21 cellular contexts compared by ENCODE assay signal in genomic region chr7:155711081-155711480, GRCh38.
DNase-seq lines count a peak whose midpoint lies in the region; ATAC-seq, FAIRE-seq and TF ChIP-seq lines count a peak whose summit lies in the region.
"Had no signal": no experiment of that assay in that cellular context is flagged by ENCODE, and none has a peak within 500 bp of the region (broad histone marks: within the 10 kb centered on the region; RNA-seq: fewer than 3 reads in every experiment).

No MANE protein-coding gene starts in this region.

- H3K4me2 ChIP-seq in HepG2 (ENCODE audit: low read depth, low read length): no peak overlapping the region
- H3K4me2 ChIP-seq in OCI-LY7 (ENCODE audit: low read length): peak overlapping the region; percentile 84

- H3K9ac ChIP-seq in HepG2 (ENCODE audit: insufficient read depth, low read depth, low read length) (no peak overlapping the region), kidney (ENCODE audit: low read length in 2 of 2) (no peak overlapping the region)

- CTCF ChIA-PET in HepG2 (lab: Yijun Ruan, JAX; ENCODE audit: low intra/inter-chr PET ratio, low total read pairs) (no interaction called here), OCI-LY7 (lab: Charles Lee; ENCODE audit: unreplicated experiment) (no interaction called here)

- H2AFZ ChIP-seq in HepG2 (ENCODE audit: low read length) (no peak overlapping the region), OCI-LY7 (ENCODE audit: low read length) (no peak overlapping the region)

- H3K4me3 ChIP-seq in HepG2 (replicated peaks in 1 of 3; ENCODE audit: insufficient read depth in 1 of 3, low read depth in 2 of 3, low read length in 3 of 3) (no peak overlapping the region), right lobe of liver (no peak overlapping the region), OCI-LY7 (ENCODE audit: low read depth, low read length, poor library complexity, severe bottlenecking) (peak overlapping the region; percentile 12), kidney (ENCODE audit: low read length in 2 of 2) (no peak overlapping the region)

- H3K27ac ChIP-seq in HepG2 (ENCODE audit: extremely low read length, insufficient read depth, low read length) (no peak overlapping the region), right lobe of liver (no peak overlapping the region), OCI-LY7 (ENCODE audit: low read depth, low read length, poor library complexity, severe bottlenecking) (peak overlapping the region; percentile 88), kidney (ENCODE audit: low read depth in 2 of 2, low read length in 2 of 2) (no peak overlapping the region)
- H3K27ac ChIP-seq: 22Rv1, HL-60 had no signal

- no TSS peak for BruUV-seq in HepG2 (replicated peaks; lab: Mats Ljungman, UMichigan)
- BruUV-seq in OCI-LY7 (replicated peaks; lab: Mats Ljungman, UMichigan): no TSS peak

- over 99% methylated on average over 16 of the region's 16 CpGs for WGBS in HepG2 (ENCODE audit: low lambda C conversion rate)
- WGBS in right lobe of liver (ENCODE audit: insufficient coverage, low coverage, low lambda C conversion rate, missing lambda C conversion rate): 94% methylated on average over 16 of the region's 16 CpGs

- H3K9me3 ChIP-seq in HepG2 (ENCODE audit: low read length) (no peaks in the 10 kb centered on the region), right lobe of liver (no peaks in the 10 kb centered on the region), OCI-LY7 (ENCODE audit: low read length) (no peaks in the 10 kb centered on the region), kidney (ENCODE audit: control insufficient read depth in 1 of 2, low read length in 2 of 2) (no peaks in the 10 kb centered on the region)

- DNase-seq in HepG2 (ENCODE audit: low spot score): no peak
- DNase-seq in right lobe of liver: no peak
- no peak for DNase-seq in OCI-LY7 (ENCODE audit: low spot score)
- peak; percentile 56 for DNase-seq in kidney
- no peak for DNase-seq in NK-92 (lab: John Stamatoyannopoulos, UW; ENCODE audit: unreplicated experiment)
- no peak for DNase-seq in NCI-H2196 treated with DMSO at 0.1 percent for 48 hours (lab: John Stamatoyannopoulos, UW; ENCODE audit: unreplicated experiment)
- DNase-seq in NCI-H2171 treated with DMSO at 0.1 percent for 48 hours (lab: John Stamatoyannopoulos, UW): no peak
- DNase-seq: C1 segment of cervical spinal cord; CD4-positive, alpha-beta T cell; COR-L47; DMS153; DMS79 treated with DMSO at 0.1 percent for 48 hours; GDM1; IMR-90; KG1 had no signal

- TF ChIP-seq CTCF in HepG2 (CRISPR knock-in tag; IDR thresholded peaks at IDR 0.05) (no peak), right lobe of liver (IDR thresholded peaks at IDR 0.05) (no peak), OCI-LY7 (conservative IDR thresholded peaks at IDR 0.05; ENCODE audit: low read length) (no peak), kidney (IDR thresholded peaks at IDR 0.05; ENCODE audit: borderline replicate concordance, extremely low read depth, insufficient read depth) (no peak)

- TF ChIP-seq POLR2A in HepG2 (IDR thresholded peaks at IDR 0.05; ENCODE audit: insufficient read depth in 1 of 2, low read depth in 2 of 2, low read length in 2 of 2): no peak
- no peak for TF ChIP-seq POLR2A in right lobe of liver (IDR thresholded peaks at IDR 0.05)

- POLR2A ChIA-PET in HepG2 (lab: Yijun Ruan, JAX): no interaction called here
- POLR2A ChIA-PET in OCI-LY7 (lab: Charles Lee): interaction anchor here (1.0 to 5.1 kb wide), 5 partner anchors 8 to 21 kb away, joined by 3 to 37 read pairs (median 9); no protein-coding TSS in a partner anchor

- intact Hi-C loops in HepG2 (cut with micrococcal nuclease; ENCODE audit: unreplicated experiment) (no loop called here), right lobe of liver (cut with DNase I) (no loop called here), OCI-LY7 (cut with micrococcal nuclease; ENCODE audit: unreplicated experiment) (no loop called here), kidney (cut with DNase I) (no loop called here)

- TF ChIP-seq RAD21 in HepG2 (CRISPR knock-in tag; IDR thresholded peaks at IDR 0.05): no peak

- H3K36me3 ChIP-seq in HepG2 (replicated peaks in 1 of 2; ENCODE audit: control insufficient read depth in 1 of 2, insufficient read depth in 2 of 2, low read length in 2 of 2) (peaks cover 29 to 97% of the 10 kb centered on the region in 2 experiments), right lobe of liver (peaks cover 0 to 24% (median 19%) of the 10 kb centered on the region in 4 donors), OCI-LY7 (ENCODE audit: insufficient read depth, low read length) (peaks cover 91% of the 10 kb centered on the region), kidney (ENCODE audit: control insufficient read depth in 1 of 2, insufficient read depth in 2 of 2, low read length in 2 of 2) (peaks cover 20 to 46% of the 10 kb centered on the region in 2 donors)

- H3K27me3 ChIP-seq in HepG2 (ENCODE audit: control insufficient read depth in 1 of 2, insufficient read depth in 2 of 2, low read length in 2 of 2) (no peaks in the 10 kb centered on the region), right lobe of liver (no peaks in the 10 kb centered on the region)

- in situ Hi-C loops in HepG2 (cut with HindIII; ENCODE audit: extremely low pct_ligation_motif_present, low pct_unique_long_range_greater_than_20kb): no loop called here

- H3K79me2 ChIP-seq in HepG2 (ENCODE audit: insufficient read depth, low read length): peaks cover 39% of the 10 kb centered on the region
- H3K79me2 ChIP-seq in OCI-LY7 (ENCODE audit: insufficient read depth, low read depth, low read length): peaks cover 61% of the 10 kb centered on the region; the same call in 1 of the 2 replicates

- H3K9me2 ChIP-seq in OCI-LY7 (ENCODE audit: insufficient read depth, low read length): no peaks in the 10 kb centered on the region

- peaks cover 32% of the 10 kb centered on the region for H4K20me1 ChIP-seq in HepG2 (ENCODE audit: insufficient read depth, low read length)
- H4K20me1 ChIP-seq in OCI-LY7 (ENCODE audit: insufficient read depth, low read length): peaks cover 17% of the 10 kb centered on the region

- no peak for TF ChIP-seq EP300 in HepG2 (IDR thresholded peaks at IDR 0.05; ENCODE audit: low read depth in 2 of 2, low read length in 2 of 2)
- TF ChIP-seq EP300 in HepG2 (CRISPR knock-in tag; IDR thresholded peaks at IDR 0.05; ENCODE audit: borderline replicate concordance): no peak

- FAIRE-seq in HepG2 (lab: Jason Lieb, UNC) (no peak), kidney (lab: Jason Lieb, UNC) (no peak)
- FAIRE-seq: D721Med, GM19239, H54 had no signal

- ATAC-seq in HepG2 (no peak), right lobe of liver (no peak)
- ATAC-seq: HCT116 had no signal

- H3K4me1 ChIP-seq in HepG2 (ENCODE audit: insufficient read depth, low read length) (peaks cover 29% of the 10 kb centered on the region), right lobe of liver (peaks cover 0 to 46% (median 19%) of the 10 kb centered on the region in 4 donors), OCI-LY7 (ENCODE audit: insufficient read depth, low read length, poor library complexity, severe bottlenecking) (peaks cover 67% of the 10 kb centered on the region), kidney (ENCODE audit: control insufficient read depth in 1 of 2, insufficient read depth in 1 of 2, low read depth in 1 of 2, low read length in 2 of 2) (peaks cover 7 to 15% of the 10 kb centered on the region in 2 donors)

TF ChIP-seq in HepG2, 621 proteins besides CTCF, POLR2A, EP300 and RAD21 (continues in another document):
- no peak for TF ChIP-seq MAF1 (CRISPR knock-in tag; IDR thresholded peaks at IDR 0.05; ENCODE audit: borderline replicate concordance)
- no peak for TF ChIP-seq GTF3A (CRISPR knock-in tag; conservative IDR thresholded peaks at IDR 0.05)
- TF ChIP-seq MYNN (CRISPR knock-in tag; IDR thresholded peaks at IDR 0.05; ENCODE audit: low read depth): no peak
- TF ChIP-seq CHD2 (IDR thresholded peaks at IDR 0.05; ENCODE audit: low read depth, low read length): no peak
- TF ChIP-seq IKZF4 (CRISPR knock-in tag; IDR thresholded peaks at IDR 0.05; ENCODE audit: borderline replicate concordance, low read depth, not compliant biosample characterization): no peak
- TF ChIP-seq ZHX2 (IDR thresholded peaks at IDR 0.05; ENCODE audit: low read depth): no peak
- TF ChIP-seq ZHX2 (CRISPR knock-in tag; IDR thresholded peaks at IDR 0.05; ENCODE audit: borderline replicate concordance): no peak
